ENCODE assay signal across 21 cellular contexts in genomic region chr1:53810497-53810896, GRCh38.
"Had no signal": no experiment of that assay in that cellular context is flagged by ENCODE, and none has a peak within 500 bp of the region (broad histone marks: within the 10 kb centered on the region; RNA-seq: fewer than 3 reads in every experiment).

No MANE protein-coding gene starts in this region.

- H3K36me3 ChIP-seq: uterus had no signal

- H3K4me3 Mint-ChIP-seq: activated T-helper 17 cell treated with anti-CD3 and anti-CD28 coated beads, Interleukin-2, amount 50 U/mL, for 72 hours; dendritic cell treated with granulocyte-macrophage colony-stimulating factor and Interleukin-4, amounts not matched to agents 40 ng/mL and 50 ng/mL, for 4 days; stimulated activated naive B cell treated with anti-CD40 and anti-IgM and Interleukin-4, amounts not matched to agents 10 μg/mL and 1 μg/mL and 100 μg/mL, for 72 hours had no signal

- ATAC-seq: activated T-helper 17 cell treated with anti-CD3 and anti-CD28 coated beads, Interleukin-2, amount 50 U/mL, for 72 hours; left lobe of liver; lower lobe of right lung; mucosa of descending colon; sciatic nerve; stimulated activated naive B cell treated with anti-CD40 and anti-IgM and Interleukin-4, amounts not matched to agents 10 μg/mL and 1 μg/mL and 100 μg/mL, for 72 hours had no signal

- H3K27me3 Mint-ChIP-seq: activated T-helper 17 cell treated with anti-CD3 and anti-CD28 coated beads, Interleukin-2, amount 50 U/mL, for 72 hours; dendritic cell treated with granulocyte-macrophage colony-stimulating factor and Interleukin-4, amounts not matched to agents 40 ng/mL and 50 ng/mL, for 4 days; stimulated activated naive B cell treated with anti-CD40 and anti-IgM and Interleukin-4, amounts not matched to agents 10 μg/mL and 1 μg/mL and 100 μg/mL, for 72 hours had no signal

- DNase-seq: activated CD4-positive, alpha-beta T cell treated with anti-CD3 and anti-CD28 coated beads for 1 hour; activated CD4-positive, alpha-beta T cell treated with anti-CD3 and anti-CD28 coated beads, Interleukin-2, amount 50 U/mL, for 1 hour; activated T-cell treated with anti-CD3 and anti-CD28 coated beads for 4 hours; effector CD4-positive, alpha-beta T cell; erythroblast; foreskin fibroblast; lower lobe of right lung; mesendoderm; mucosa of descending colon; nucleus accumbens; small intestine; stimulated activated CD4-positive, alpha-beta T cell treated with anti-CD3 and anti-CD28 coated beads, Interleukin-2, amount 100 ng/mL, for 24 hours; stimulated activated naive B cell treated with anti-CD40 and anti-IgM and Interleukin-4, amounts not matched to agents 10 μg/mL and 1 μg/mL and 100 μg/mL, for 72 hours; testis; trophoblast cell; uterus; WERI-Rb-1 had no signal

- H3K4me3 ChIP-seq: lower lobe of right lung, mucosa of descending colon, testis, uterus had no signal

- H3K27me3 ChIP-seq: testis, uterus had no signal

- H3K9me3 Mint-ChIP-seq: activated T-helper 17 cell treated with anti-CD3 and anti-CD28 coated beads, Interleukin-2, amount 50 U/mL, for 72 hours; dendritic cell treated with granulocyte-macrophage colony-stimulating factor and Interleukin-4, amounts not matched to agents 40 ng/mL and 50 ng/mL, for 4 days had no signal

- H3K27ac ChIP-seq: lower lobe of right lung, testis, uterus, WERI-Rb-1 had no signal

- H3K4me1 ChIP-seq: lower lobe of right lung, testis, uterus had no signal

- H3K27ac Mint-ChIP-seq: dendritic cell treated with granulocyte-macrophage colony-stimulating factor and Interleukin-4, amounts not matched to agents 40 ng/mL and 50 ng/mL, for 4 days; stimulated activated naive B cell treated with anti-CD40 and anti-IgM and Interleukin-4, amounts not matched to agents 10 μg/mL and 1 μg/mL and 100 μg/mL, for 72 hours had no signal
